1 cellular context compared by ENCODE assay signal in the genomic region with DNA sequence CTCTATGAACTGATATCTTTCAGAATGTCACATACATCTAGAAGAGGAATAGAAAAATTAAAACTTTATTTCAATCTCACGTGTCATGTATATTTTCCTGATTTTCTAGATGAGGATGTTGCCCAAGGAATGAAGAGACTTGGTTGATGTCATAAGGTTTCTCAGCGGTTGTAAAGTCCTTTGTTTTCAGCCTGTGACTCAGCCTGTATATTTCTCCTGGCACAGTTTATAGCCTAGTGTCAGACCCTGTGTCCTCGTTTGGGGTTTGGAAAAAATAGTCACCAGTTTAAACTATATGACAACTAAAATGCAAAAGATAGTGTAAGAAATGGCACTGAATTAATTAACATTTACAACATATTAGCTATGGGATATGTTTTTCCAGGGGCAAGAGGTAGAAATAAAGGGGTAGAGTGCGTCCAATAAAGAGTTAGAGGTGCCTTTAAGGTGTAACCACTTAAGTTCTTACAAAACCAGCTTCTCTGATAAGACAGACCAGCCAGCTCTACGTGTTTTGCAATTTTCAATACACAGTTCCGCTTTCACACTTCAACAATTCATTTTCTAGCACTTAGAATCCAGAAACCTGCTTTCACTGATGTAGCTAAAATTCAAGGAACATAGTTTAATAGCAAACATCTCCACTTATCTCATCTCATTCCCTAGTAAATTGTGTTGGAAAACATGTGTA.
TF ChIP-seq lines count a peak whose summit lies in the region.

No MANE protein-coding gene starts in this region.

TF ChIP-seq in GM12878, 131 proteins besides CTCF, POLR2A, EP300 and RAD21 (continued from another document):
- TF ChIP-seq, protein P1, sequence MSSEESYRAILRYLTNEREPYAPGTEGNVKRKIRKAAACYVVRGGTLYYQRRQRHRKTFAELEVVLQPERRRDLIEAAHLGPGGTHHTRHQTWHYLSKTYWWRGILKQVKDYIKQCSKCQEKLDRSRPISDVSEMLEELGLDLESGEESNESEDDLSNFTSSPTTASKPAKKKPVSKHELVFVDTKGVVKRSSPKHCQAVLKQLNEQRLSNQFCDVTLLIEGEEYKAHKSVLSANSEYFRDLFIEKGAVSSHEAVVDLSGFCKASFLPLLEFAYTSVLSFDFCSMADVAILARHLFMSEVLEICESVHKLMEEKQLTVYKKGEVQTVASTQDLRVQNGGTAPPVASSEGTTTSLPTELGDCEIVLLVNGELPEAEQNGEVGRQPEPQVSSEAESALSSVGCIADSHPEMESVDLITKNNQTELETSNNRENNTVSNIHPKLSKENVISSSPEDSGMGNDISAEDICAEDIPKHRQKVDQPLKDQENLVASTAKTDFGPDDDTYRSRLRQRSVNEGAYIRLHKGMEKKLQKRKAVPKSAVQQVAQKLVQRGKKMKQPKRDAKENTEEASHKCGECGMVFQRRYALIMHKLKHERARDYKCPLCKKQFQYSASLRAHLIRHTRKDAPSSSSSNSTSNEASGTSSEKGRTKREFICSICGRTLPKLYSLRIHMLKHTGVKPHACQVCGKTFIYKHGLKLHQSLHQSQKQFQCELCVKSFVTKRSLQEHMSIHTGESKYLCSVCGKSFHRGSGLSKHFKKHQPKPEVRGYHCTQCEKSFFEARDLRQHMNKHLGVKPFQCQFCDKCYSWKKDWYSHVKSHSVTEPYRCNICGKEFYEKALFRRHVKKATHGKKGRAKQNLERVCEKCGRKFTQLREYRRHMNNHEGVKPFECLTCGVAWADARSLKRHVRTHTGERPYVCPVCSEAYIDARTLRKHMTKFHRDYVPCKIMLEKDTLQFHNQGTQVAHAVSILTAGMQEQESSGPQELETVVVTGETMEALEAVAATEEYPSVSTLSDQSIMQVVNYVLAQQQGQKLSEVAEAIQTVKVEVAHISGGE (CRISPR knock-in tag; IDR thresholded peaks at IDR 0.05) = no peak
- TF ChIP-seq PAX8 (IDR thresholded peaks at IDR 0.05) (no peak), SMARCA5 (IDR thresholded peaks at IDR 0.05) (no peak)
